In the genomic region with DNA sequence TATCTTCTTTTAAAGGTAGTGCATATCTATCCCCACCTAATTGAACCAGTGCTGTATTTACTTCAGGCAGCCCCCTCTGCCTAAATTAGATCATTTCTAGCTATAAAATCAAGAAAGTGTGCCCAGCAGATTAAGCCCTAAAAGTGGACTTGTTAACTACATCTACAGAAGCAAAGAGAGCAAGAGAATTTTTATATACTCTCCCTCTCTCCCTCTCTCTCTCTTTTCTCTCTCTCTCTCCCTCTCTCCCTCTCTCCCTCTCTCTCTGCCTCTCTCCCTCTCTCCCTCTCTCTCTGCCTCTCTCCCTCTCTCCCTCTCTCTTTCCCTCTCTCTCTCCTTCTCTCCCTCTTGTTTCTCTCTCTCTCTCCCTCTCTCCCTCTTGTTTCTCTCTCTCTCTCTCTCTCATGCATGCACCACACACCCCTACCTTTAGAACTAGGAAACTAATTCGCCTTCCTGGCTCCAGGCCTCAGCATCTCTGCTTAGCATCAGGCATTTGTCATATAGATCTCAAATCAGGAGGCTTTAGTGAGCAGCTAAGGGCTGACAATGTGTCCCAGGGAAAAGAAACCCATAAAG, we compare ENCODE assay signal across 1 cellular context.
TF ChIP-seq lines count a peak whose summit lies in the region.

No MANE protein-coding gene starts in this region.

TF ChIP-seq in HepG2, 621 proteins besides CTCF, POLR2A, EP300 and RAD21 (continues in another document):
- TF ChIP-seq, protein P1, sequence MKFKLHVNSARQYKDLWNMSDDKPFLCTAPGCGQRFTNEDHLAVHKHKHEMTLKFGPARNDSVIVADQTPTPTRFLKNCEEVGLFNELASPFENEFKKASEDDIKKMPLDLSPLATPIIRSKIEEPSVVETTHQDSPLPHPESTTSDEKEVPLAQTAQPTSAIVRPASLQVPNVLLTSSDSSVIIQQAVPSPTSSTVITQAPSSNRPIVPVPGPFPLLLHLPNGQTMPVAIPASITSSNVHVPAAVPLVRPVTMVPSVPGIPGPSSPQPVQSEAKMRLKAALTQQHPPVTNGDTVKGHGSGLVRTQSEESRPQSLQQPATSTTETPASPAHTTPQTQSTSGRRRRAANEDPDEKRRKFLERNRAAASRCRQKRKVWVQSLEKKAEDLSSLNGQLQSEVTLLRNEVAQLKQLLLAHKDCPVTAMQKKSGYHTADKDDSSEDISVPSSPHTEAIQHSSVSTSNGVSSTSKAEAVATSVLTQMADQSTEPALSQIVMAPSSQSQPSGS (CRISPR knock-in tag; IDR thresholded peaks at IDR 0.05) = no peak
- TF ChIP-seq, protein P2, sequence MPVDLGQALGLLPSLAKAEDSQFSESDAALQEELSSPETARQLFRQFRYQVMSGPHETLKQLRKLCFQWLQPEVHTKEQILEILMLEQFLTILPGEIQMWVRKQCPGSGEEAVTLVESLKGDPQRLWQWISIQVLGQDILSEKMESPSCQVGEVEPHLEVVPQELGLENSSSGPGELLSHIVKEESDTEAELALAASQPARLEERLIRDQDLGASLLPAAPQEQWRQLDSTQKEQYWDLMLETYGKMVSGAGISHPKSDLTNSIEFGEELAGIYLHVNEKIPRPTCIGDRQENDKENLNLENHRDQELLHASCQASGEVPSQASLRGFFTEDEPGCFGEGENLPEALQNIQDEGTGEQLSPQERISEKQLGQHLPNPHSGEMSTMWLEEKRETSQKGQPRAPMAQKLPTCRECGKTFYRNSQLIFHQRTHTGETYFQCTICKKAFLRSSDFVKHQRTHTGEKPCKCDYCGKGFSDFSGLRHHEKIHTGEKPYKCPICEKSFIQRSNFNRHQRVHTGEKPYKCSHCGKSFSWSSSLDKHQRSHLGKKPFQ (CRISPR knock-in tag; IDR thresholded peaks at IDR 0.05; ENCODE audit: insufficient replicate concordance) = peak; percentile 9
- TF ChIP-seq, protein P3, sequence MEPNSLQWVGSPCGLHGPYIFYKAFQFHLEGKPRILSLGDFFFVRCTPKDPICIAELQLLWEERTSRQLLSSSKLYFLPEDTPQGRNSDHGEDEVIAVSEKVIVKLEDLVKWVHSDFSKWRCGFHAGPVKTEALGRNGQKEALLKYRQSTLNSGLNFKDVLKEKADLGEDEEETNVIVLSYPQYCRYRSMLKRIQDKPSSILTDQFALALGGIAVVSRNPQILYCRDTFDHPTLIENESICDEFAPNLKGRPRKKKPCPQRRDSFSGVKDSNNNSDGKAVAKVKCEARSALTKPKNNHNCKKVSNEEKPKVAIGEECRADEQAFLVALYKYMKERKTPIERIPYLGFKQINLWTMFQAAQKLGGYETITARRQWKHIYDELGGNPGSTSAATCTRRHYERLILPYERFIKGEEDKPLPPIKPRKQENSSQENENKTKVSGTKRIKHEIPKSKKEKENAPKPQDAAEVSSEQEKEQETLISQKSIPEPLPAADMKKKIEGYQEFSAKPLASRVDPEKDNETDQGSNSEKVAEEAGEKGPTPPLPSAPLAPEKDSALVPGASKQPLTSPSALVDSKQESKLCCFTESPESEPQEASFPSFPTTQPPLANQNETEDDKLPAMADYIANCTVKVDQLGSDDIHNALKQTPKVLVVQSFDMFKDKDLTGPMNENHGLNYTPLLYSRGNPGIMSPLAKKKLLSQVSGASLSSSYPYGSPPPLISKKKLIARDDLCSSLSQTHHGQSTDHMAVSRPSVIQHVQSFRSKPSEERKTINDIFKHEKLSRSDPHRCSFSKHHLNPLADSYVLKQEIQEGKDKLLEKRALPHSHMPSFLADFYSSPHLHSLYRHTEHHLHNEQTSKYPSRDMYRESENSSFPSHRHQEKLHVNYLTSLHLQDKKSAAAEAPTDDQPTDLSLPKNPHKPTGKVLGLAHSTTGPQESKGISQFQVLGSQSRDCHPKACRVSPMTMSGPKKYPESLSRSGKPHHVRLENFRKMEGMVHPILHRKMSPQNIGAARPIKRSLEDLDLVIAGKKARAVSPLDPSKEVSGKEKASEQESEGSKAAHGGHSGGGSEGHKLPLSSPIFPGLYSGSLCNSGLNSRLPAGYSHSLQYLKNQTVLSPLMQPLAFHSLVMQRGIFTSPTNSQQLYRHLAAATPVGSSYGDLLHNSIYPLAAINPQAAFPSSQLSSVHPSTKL (CRISPR knock-in tag; IDR thresholded peaks at IDR 0.05) = no peak
- TF ChIP-seq NAIF1 (CRISPR knock-in tag; IDR thresholded peaks at IDR 0.05; ENCODE audit: borderline replicate concordance) (peak; percentile 6; the same call in 1 of the 2 replicates), SP4 (CRISPR knock-in tag; IDR thresholded peaks at IDR 0.05) (peak; percentile 28; the same call in 1 of the 2 replicates), REL (CRISPR knock-in tag; conservative IDR thresholded peaks at IDR 0.05) (0 out of 2 replicates have a peak, but pooled peaks have one; percentile 16), ZNF451 (CRISPR knock-in tag; IDR thresholded peaks at IDR 0.05) (peak; percentile 12; the same call in 1 of the 2 replicates), RBM39 (IDR thresholded peaks at IDR 0.05; ENCODE audit: low read depth, low read length, poor library complexity, severe bottlenecking) (peak; percentile 82), ZNF775 (CRISPR knock-in tag; IDR thresholded peaks at IDR 0.05; ENCODE audit: borderline replicate concordance) (0 out of 2 replicates have a peak, but pooled peaks have one; percentile 32), ZZZ3 (CRISPR knock-in tag; IDR thresholded peaks at IDR 0.05; ENCODE audit: borderline replicate concordance) (0 out of 2 replicates have a peak, but pooled peaks have one; percentile 15), PCBP2 (optimal IDR thresholded peaks at IDR 0.05; ENCODE audit: low read depth, low read length, poor library complexity, severe bottlenecking) (peak; percentile 30), HNRNPK (IDR thresholded peaks at IDR 0.05; ENCODE audit: low read depth, low read length, poor library complexity, severe bottlenecking) (peak; percentile 97), GATAD2A (CRISPR knock-in tag; IDR thresholded peaks at IDR 0.05) (no peak), ZNF274 (CRISPR knock-in tag; IDR thresholded peaks at IDR 0.05) (no peak), SALL1 (CRISPR knock-in tag; IDR thresholded peaks at IDR 0.05) (no peak), MAF1 (CRISPR knock-in tag; IDR thresholded peaks at IDR 0.05; ENCODE audit: borderline replicate concordance) (no peak), MAFK (conservative IDR thresholded peaks at IDR 0.05 in 1 of 2, IDR thresholded peaks at IDR 0.05 in 1 of 2; ENCODE audit: low read length in 2 of 2) (no peak), GABPA (IDR thresholded peaks at IDR 0.05; ENCODE audit: low read depth, low read length) (no peak), GABPA (CRISPR knock-in tag; IDR thresholded peaks at IDR 0.05; ENCODE audit: low read depth) (no peak), ZC3H4 (CRISPR knock-in tag; IDR thresholded peaks at IDR 0.05; ENCODE audit: borderline replicate concordance) (0 out of 2 replicates have a peak, but pooled peaks have one; percentile 41), ZFP36 (IDR thresholded peaks at IDR 0.05; ENCODE audit: borderline replicate concordance, low read depth, low read length, partially characterized antibody) (no peak), SNAPC2 (CRISPR knock-in tag; IDR thresholded peaks at IDR 0.05) (0 out of 2 replicates have a peak, but pooled peaks have one; percentile 31), POLR2AphosphoS5 (IDR thresholded peaks at IDR 0.05; ENCODE audit: low read depth, low read length) (peak; percentile 30; the same call in 1 of the 2 replicates), PTBP1 (IDR thresholded peaks at IDR 0.05; ENCODE audit: low read depth, low read length, poor library complexity, severe bottlenecking) (peak; percentile 97), SAP130 (CRISPR knock-in tag; IDR thresholded peaks at IDR 0.05; ENCODE audit: low read depth) (no peak), KLF11 (CRISPR knock-in tag; IDR thresholded peaks at IDR 0.05) (no peak), MTA3 (CRISPR knock-in tag; IDR thresholded peaks at IDR 0.05) (no peak), KMT2A (CRISPR knock-in tag; IDR thresholded peaks at IDR 0.05) (no peak), RBFOX2 (IDR thresholded peaks at IDR 0.05; ENCODE audit: low read depth, low read length) (peak; percentile 72), ZNF589 (CRISPR knock-in tag; conservative IDR thresholded peaks at IDR 0.05) (0 out of 2 replicates have a peak, but pooled peaks have one; percentile 17), AGO2 (optimal IDR thresholded peaks at IDR 0.05; ENCODE audit: low read depth, low read length) (peak; percentile 37), ZNF672 (CRISPR knock-in tag; IDR thresholded peaks at IDR 0.05) (no peak), SRSF1 (optimal IDR thresholded peaks at IDR 0.05; ENCODE audit: low read depth, low read length) (peak; percentile 75), PCBP1 (IDR thresholded peaks at IDR 0.05; ENCODE audit: borderline replicate concordance, low read depth, low read length) (peak; percentile 86; the same call in 1 of the 2 replicates), ZBTB20 (CRISPR knock-in tag; IDR thresholded peaks at IDR 0.05; ENCODE audit: borderline replicate concordance, low read depth) (peak; percentile 9; the same call in 1 of the 2 replicates), JUND (CRISPR knock-in tag; IDR thresholded peaks at IDR 0.05) (no peak)
- TF ChIP-seq, protein P4, sequence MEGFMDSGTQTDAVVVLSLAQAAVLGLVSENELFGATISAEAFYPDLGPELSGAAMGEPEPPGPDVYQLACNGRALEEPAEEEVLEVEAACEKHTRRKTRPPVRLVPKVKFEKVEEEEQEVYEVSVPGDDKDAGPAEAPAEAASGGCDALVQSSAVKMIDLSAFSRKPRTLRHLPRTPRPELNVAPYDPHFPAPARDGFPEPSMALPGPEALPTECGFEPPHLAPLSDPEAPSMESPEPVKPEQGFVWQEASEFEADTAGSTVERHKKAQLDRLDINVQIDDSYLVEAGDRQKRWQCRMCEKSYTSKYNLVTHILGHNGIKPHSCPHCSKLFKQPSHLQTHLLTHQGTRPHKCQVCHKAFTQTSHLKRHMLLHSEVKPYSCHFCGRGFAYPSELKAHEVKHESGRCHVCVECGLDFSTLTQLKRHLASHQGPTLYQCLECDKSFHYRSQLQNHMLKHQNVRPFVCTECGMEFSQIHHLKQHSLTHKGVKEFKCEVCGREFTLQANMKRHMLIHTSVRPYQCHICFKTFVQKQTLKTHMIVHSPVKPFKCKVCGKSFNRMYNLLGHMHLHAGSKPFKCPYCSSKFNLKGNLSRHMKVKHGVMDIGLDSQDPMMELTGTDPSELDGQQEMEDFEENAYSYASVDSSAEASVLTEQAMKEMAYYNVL (CRISPR knock-in tag; IDR thresholded peaks at IDR 0.05; ENCODE audit: borderline replicate concordance) = peak; percentile 75
- TF ChIP-seq, protein P5, sequence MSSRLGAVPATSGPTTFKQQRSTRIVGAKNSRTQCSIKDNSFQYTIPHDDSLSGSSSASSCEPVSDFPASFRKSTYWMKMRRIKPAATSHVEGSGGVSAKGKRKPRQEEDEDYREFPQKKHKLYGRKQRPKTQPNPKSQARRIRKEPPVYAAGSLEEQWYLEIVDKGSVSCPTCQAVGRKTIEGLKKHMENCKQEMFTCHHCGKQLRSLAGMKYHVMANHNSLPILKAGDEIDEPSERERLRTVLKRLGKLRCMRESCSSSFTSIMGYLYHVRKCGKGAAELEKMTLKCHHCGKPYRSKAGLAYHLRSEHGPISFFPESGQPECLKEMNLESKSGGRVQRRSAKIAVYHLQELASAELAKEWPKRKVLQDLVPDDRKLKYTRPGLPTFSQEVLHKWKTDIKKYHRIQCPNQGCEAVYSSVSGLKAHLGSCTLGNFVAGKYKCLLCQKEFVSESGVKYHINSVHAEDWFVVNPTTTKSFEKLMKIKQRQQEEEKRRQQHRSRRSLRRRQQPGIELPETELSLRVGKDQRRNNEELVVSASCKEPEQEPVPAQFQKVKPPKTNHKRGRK (CRISPR knock-in tag; IDR thresholded peaks at IDR 0.05) = 0 out of 2 replicates have a peak, but pooled peaks have one; percentile 68
- TF ChIP-seq, protein P6, sequence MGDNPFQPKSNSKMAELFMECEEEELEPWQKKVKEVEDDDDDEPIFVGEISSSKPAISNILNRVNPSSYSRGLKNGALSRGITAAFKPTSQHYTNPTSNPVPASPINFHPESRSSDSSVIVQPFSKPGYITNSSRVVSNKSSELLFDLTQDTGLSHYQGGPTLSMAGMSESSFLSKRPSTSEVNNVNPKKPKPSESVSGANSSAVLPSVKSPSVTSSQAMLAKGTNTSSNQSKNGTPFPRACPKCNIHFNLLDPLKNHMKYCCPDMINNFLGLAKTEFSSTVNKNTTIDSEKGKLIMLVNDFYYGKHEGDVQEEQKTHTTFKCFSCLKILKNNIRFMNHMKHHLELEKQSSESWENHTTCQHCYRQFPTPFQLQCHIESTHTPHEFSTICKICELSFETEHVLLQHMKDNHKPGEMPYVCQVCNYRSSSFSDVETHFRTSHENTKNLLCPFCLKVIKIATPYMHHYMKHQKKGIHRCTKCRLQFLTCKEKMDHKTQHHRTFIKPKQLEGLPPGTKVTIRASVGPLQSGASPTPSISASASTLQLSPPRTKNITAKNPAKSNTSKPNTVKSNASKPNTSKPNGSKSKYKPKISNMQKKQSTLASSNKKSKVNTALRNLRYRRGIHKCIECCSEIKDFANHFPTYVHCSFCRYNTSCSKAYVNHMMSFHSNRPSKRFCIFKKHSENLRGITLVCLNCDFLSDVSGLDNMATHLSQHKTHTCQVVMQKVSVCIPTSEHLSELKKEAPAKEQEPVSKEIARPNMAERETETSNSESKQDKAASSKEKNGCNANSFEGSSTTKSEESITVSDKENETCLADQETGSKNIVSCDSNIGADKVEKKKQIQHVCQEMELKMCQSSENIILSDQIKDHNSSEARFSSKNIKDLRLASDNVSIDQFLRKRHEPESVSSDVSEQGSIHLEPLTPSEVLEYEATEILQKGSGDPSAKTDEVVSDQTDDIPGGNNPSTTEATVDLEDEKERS (CRISPR knock-in tag; IDR thresholded peaks at IDR 0.05) = no peak
- TF ChIP-seq, protein P7, sequence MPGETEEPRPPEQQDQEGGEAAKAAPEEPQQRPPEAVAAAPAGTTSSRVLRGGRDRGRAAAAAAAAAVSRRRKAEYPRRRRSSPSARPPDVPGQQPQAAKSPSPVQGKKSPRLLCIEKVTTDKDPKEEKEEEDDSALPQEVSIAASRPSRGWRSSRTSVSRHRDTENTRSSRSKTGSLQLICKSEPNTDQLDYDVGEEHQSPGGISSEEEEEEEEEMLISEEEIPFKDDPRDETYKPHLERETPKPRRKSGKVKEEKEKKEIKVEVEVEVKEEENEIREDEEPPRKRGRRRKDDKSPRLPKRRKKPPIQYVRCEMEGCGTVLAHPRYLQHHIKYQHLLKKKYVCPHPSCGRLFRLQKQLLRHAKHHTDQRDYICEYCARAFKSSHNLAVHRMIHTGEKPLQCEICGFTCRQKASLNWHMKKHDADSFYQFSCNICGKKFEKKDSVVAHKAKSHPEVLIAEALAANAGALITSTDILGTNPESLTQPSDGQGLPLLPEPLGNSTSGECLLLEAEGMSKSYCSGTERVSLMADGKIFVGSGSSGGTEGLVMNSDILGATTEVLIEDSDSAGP (CRISPR knock-in tag; IDR thresholded peaks at IDR 0.05; ENCODE audit: borderline replicate concordance) = no peak
- TF ChIP-seq, protein P8, sequence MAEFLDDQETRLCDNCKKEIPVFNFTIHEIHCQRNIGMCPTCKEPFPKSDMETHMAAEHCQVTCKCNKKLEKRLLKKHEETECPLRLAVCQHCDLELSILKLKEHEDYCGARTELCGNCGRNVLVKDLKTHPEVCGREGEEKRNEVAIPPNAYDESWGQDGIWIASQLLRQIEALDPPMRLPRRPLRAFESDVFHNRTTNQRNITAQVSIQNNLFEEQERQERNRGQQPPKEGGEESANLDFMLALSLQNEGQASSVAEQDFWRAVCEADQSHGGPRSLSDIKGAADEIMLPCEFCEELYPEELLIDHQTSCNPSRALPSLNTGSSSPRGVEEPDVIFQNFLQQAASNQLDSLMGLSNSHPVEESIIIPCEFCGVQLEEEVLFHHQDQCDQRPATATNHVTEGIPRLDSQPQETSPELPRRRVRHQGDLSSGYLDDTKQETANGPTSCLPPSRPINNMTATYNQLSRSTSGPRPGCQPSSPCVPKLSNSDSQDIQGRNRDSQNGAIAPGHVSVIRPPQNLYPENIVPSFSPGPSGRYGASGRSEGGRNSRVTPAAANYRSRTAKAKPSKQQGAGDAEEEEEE (CRISPR knock-in tag; IDR thresholded peaks at IDR 0.05; ENCODE audit: borderline replicate concordance) = 0 out of 2 replicates have a peak, but pooled peaks have one; percentile 21
